Comparison of ENCODE assay signal across 1 cellular context in genomic region chr14:69260979-69261605, GRCh38.
TF ChIP-seq lines count a peak whose summit lies in the region.

No MANE protein-coding gene starts in this region.

TF ChIP-seq in HepG2, 621 proteins besides CTCF, POLR2A, EP300 and RAD21 (continued from another document and continues in another):
- TF ChIP-seq ZBTB49 (CRISPR knock-in tag; IDR thresholded peaks at IDR 0.05; ENCODE audit: borderline replicate concordance) (no peak), ZNF800 (CRISPR knock-in tag; IDR thresholded peaks at IDR 0.05) (no peak; the same call in none of the 2 replicates), ZHX2 (IDR thresholded peaks at IDR 0.05; ENCODE audit: low read depth) (no peak), ZHX2 (CRISPR knock-in tag; IDR thresholded peaks at IDR 0.05; ENCODE audit: borderline replicate concordance) (no peak), ATF2 (CRISPR knock-in tag; IDR thresholded peaks at IDR 0.05) (no peak), THYN1 (CRISPR knock-in tag; IDR thresholded peaks at IDR 0.05; ENCODE audit: borderline replicate concordance, low read depth) (no peak), MXD1 (CRISPR knock-in tag; IDR thresholded peaks at IDR 0.05) (0 out of 2 replicates have a peak, but pooled peaks have one; percentile 18), NR2C2 (CRISPR knock-in tag; IDR thresholded peaks at IDR 0.05; ENCODE audit: borderline replicate concordance) (no peak), ZBTB7A (CRISPR knock-in tag; IDR thresholded peaks at IDR 0.05) (no peak), ZNF382 (CRISPR knock-in tag; IDR thresholded peaks at IDR 0.05; ENCODE audit: borderline replicate concordance) (no peak), XRCC5 (optimal IDR thresholded peaks at IDR 0.05; ENCODE audit: low read length) (peak; percentile 38), NR2F1 (CRISPR knock-in tag; IDR thresholded peaks at IDR 0.05) (no peak), FOXO1 (CRISPR knock-in tag; IDR thresholded peaks at IDR 0.05) (no peak), ZSCAN21 (CRISPR knock-in tag; IDR thresholded peaks at IDR 0.05; ENCODE audit: borderline replicate concordance) (0 out of 2 replicates have a peak, but pooled peaks have one; percentile 30), ZFP41 (CRISPR knock-in tag; IDR thresholded peaks at IDR 0.05; ENCODE audit: borderline replicate concordance) (no peak), IRX3 (CRISPR knock-in tag; IDR thresholded peaks at IDR 0.05; ENCODE audit: borderline replicate concordance, low read depth) (no peak), ZNF496 (CRISPR knock-in tag; IDR thresholded peaks at IDR 0.05; ENCODE audit: insufficient replicate concordance) (no peak), SCMH1 (CRISPR knock-in tag; IDR thresholded peaks at IDR 0.05; ENCODE audit: borderline replicate concordance) (no peak), CENPBD1 (CRISPR knock-in tag; IDR thresholded peaks at IDR 0.05; ENCODE audit: borderline replicate concordance, low read depth) (no peak), TOPORS (CRISPR knock-in tag; IDR thresholded peaks at IDR 0.05) (no peak), ERF (CRISPR knock-in tag; IDR thresholded peaks at IDR 0.05) (no peak), NFYB (CRISPR knock-in tag; IDR thresholded peaks at IDR 0.05) (no peak), TBP (CRISPR knock-in tag; IDR thresholded peaks at IDR 0.05) (no peak), U2AF2 (IDR thresholded peaks at IDR 0.05; ENCODE audit: low read depth, low read length) (no peak), ZMYM3 (CRISPR knock-in tag; IDR thresholded peaks at IDR 0.05) (no peak), DNMT3B (CRISPR knock-in tag; conservative IDR thresholded peaks at IDR 0.05) (no peak), TP53 (CRISPR knock-in tag; conservative IDR thresholded peaks at IDR 0.05) (no peak), SPEN (CRISPR knock-in tag; IDR thresholded peaks at IDR 0.05; ENCODE audit: low read depth) (no peak), ZNF574 (CRISPR knock-in tag; IDR thresholded peaks at IDR 0.05) (no peak), HNRNPH1 (optimal IDR thresholded peaks at IDR 0.05; ENCODE audit: low read depth, low read length) (no peak), AKNA (CRISPR knock-in tag; IDR thresholded peaks at IDR 0.05; ENCODE audit: borderline replicate concordance) (no peak), ONECUT2 (CRISPR knock-in tag; IDR thresholded peaks at IDR 0.05) (no peak), NCOA2 (CRISPR knock-in tag; IDR thresholded peaks at IDR 0.05) (no peak), ZNF605 (CRISPR knock-in tag; IDR thresholded peaks at IDR 0.05) (no peak), PTBP1 (IDR thresholded peaks at IDR 0.05; ENCODE audit: low read depth, low read length, poor library complexity, severe bottlenecking) (no peak), SRY (CRISPR knock-in tag; IDR thresholded peaks at IDR 0.05) (no peak), RBFOX2 (IDR thresholded peaks at IDR 0.05; ENCODE audit: low read depth, low read length) (no peak), RFX1 (IDR thresholded peaks at IDR 0.05) (no peak), SP1 (IDR thresholded peaks at IDR 0.05) (no peak), SP1 (CRISPR knock-in tag; IDR thresholded peaks at IDR 0.05) (no peak), SMARCC2 (IDR thresholded peaks at IDR 0.05) (no peak), U2AF1 (optimal IDR thresholded peaks at IDR 0.05; ENCODE audit: low read depth, low read length) (no peak), SALL2 (CRISPR knock-in tag; IDR thresholded peaks at IDR 0.05) (no peak), ZNF414 (CRISPR knock-in tag; IDR thresholded peaks at IDR 0.05) (0 out of 2 replicates have a peak, but pooled peaks have one; percentile 26), NFE2 (CRISPR knock-in tag; IDR thresholded peaks at IDR 0.05) (no peak), SKI (IDR thresholded peaks at IDR 0.05; ENCODE audit: partially characterized antibody) (no peak)
